In genomic region chr11:14499560-14500180, GRCh38 we compare ENCODE assay signal across 1 cellular context.
TF ChIP-seq lines count a peak whose summit lies in the region.

Gene COPB1 (minus strand): TSS chr11:14499811. CDS start chr11:14498928, 883 bp downstream.

TF ChIP-seq in H1, 55 proteins besides CTCF, POLR2A, EP300 and RAD21 (continued from another document):
- TF ChIP-seq RBBP5 (IDR thresholded peaks at IDR 0.05; ENCODE audit: borderline replicate concordance, low read depth, low read length) = peak; percentile 86; the same call in 1 of the 2 replicates
- peak; percentile 90 for TF ChIP-seq TBP (IDR thresholded peaks at IDR 0.05; ENCODE audit: low read depth, low read length)
- no peak for TF ChIP-seq SP2 (IDR thresholded peaks at IDR 0.05; ENCODE audit: low read length)
- peak; percentile 72 for TF ChIP-seq CREB1 (IDR thresholded peaks at IDR 0.05)
- TF ChIP-seq SP4 (IDR thresholded peaks at IDR 0.05; ENCODE audit: low read length) = no peak
- TF ChIP-seq POLR2AphosphoS5 (IDR thresholded peaks at IDR 0.05; ENCODE audit: low read depth, low read length) = peak; percentile 91
- peak; percentile 89 for TF ChIP-seq TAF7 (optimal IDR thresholded peaks at IDR 0.05; ENCODE audit: borderline replicate concordance, low read depth, low read length)
- TF ChIP-seq GTF2F1 (IDR thresholded peaks at IDR 0.05; ENCODE audit: borderline replicate concordance, low read depth, low read length) = peak; percentile 32; the same call in 1 of the 2 replicates
- TF ChIP-seq ASH2L (IDR thresholded peaks at IDR 0.05; ENCODE audit: low read length) = peak; percentile 96
- TF ChIP-seq SIRT6 (IDR thresholded peaks at IDR 0.05; ENCODE audit: low read length) = no peak
